1 cellular context compared by ENCODE assay signal in the genomic region with DNA sequence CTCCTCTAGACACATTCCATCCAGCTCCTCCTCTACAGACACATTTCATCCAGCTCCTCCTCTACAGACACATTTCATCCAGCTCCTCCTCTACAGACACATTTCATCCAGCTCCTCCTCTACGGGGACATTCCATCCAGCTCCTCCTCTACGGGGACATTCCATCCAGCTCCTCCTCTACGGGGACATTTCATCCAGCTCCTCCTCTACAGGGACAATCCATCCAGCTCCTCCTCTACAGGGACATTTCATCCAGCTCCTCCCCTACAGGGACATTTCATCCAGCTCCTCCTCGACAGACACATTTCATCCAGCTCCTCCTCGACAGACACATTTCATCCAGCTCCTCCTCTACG.
TF ChIP-seq lines count a peak whose summit lies in the region.

No MANE protein-coding gene starts in this region.

TF ChIP-seq in HEK293, 187 proteins besides CTCF, POLR2A, EP300 and RAD21:
- TF ChIP-seq PRDM10 (tag by site-specific recombination; IDR thresholded peaks at IDR 0.05) (peak; percentile 35), SP3 (tag by site-specific recombination; IDR thresholded peaks at IDR 0.05) (0 out of 2 replicates have a peak, but pooled peaks have one; percentile 11)
